Comparison of ENCODE assay signal across 1 cellular context in genomic region chr21:17775431-17776126, GRCh38.
TF ChIP-seq lines count a peak whose summit lies in the region.

No MANE protein-coding gene starts in this region.

TF ChIP-seq in SK-N-SH, 30 proteins besides CTCF, POLR2A, EP300 and RAD21 (continued from another document):
- no peak for TF ChIP-seq REST (IDR thresholded peaks at IDR 0.05; ENCODE audit: low read depth, low read length)
- TF ChIP-seq TCF12 (IDR thresholded peaks at IDR 0.05): no peak
- TF ChIP-seq JUND (IDR thresholded peaks at IDR 0.05): no peak
- no peak for TF ChIP-seq USF2 (IDR thresholded peaks at IDR 0.05; ENCODE audit: borderline replicate concordance, low read depth, low read length)
- no peak for TF ChIP-seq RCOR1 (IDR thresholded peaks at IDR 0.05; ENCODE audit: low read length)
